Comparison of ENCODE assay signal across 8 cellular contexts in the genomic region with DNA sequence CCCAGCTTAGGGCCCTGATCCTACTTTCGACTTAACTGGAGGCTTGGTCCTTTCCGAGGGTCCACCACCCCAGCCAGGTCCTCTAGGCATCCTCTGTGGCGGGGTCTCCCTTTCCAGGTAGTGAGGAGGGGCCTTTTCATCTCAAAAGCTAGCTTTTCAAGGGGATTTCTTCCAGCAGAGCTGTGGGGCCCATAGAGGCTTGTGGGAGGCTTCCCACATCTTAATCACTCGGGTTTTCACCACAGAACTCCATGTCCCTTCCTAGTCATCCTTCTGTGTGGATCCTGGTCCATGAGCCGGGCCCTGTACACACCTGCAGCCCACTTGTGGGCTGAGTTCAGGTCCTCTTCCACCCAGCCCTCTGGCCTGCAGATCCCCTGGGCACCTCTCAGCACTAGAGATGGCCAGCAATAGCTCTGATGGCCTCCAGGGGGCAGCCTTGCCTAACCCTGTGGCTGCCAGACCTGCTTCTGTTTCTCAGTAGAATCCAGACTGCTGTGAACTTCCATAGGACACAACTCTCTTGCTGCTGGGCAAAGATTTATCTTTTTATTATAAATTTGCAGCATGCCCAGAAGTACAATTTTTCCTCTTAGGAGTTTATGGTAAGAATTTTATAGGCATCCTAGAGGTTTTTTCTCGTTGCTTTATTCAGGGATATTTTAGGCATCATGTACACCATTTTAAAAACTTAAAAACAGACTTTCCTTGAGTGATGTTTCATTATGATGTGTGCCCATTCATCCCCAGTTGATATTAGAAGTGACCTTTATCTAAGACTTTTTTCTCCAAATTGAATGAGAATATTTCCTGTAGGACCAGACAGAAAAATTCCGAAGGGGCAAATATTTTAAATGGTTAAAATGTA.
A peak's percentile ranks its signal among the peaks of the same experiment; 100 is the strongest.
DNase-seq lines count a peak whose midpoint lies in the region; ATAC-seq and TF ChIP-seq lines count a peak whose summit lies in the region.

No MANE protein-coding gene starts in this region.

- intact Hi-C loops in adrenal gland (cut with DNase I) = loop anchor here in 1 of 2 donors (10.0 kb wide), 1 partner anchor 293 kb away; no protein-coding TSS in a partner anchor
- intact Hi-C loops in left ventricle myocardium inferior (cut with micrococcal nuclease) = no loop called here
- intact Hi-C loops in gastrocnemius medialis (cut with DNase I; ENCODE audit: low total_unique reads) = loop anchor here (1.0 to 5.0 kb wide), 2 partner anchors 245 to 296 kb away; no protein-coding TSS in a partner anchor

- ATAC-seq in HG02588 (IDR thresholded peaks at IDR 0.05; ENCODE audit: unreplicated experiment) = peak; percentile 76
- ATAC-seq in gastrocnemius medialis = peak; percentile 78 to 94

- DNase-seq in NCI-H1048 (lab: John Stamatoyannopoulos, UW) (peak; percentile 22), SKM-1 treated with dmso at 0.1 percent for 144 hours (lab: John Stamatoyannopoulos, UW; ENCODE audit: unreplicated experiment) (peak; percentile 63), adrenal gland (peak; percentile 53 to 87 (median 68)), left ventricle myocardium inferior (peak; percentile 66), gastrocnemius medialis (peak; percentile 19 to 57), mesenteric fat pad (ENCODE audit: low spot score) (no peak)

- H3K4me3 ChIP-seq in GM12875 (ENCODE audit: low read depth, low read length) (no peak overlapping the region), adrenal gland (no peak overlapping the region), left ventricle myocardium inferior (no peak overlapping the region), gastrocnemius medialis (no peak overlapping the region)

- H3K27me3 ChIP-seq in adrenal gland (no peaks in the 10 kb centered on the region), left ventricle myocardium inferior (ENCODE audit: low read depth) (no peaks in the 10 kb centered on the region), gastrocnemius medialis (no peaks in the 10 kb centered on the region)

- H3K4me1 ChIP-seq in adrenal gland (replicated peaks in 1 of 2) (peaks cover 0 to 8% of the 10 kb centered on the region in 2 donors), left ventricle myocardium inferior (peaks cover 28% of the 10 kb centered on the region), gastrocnemius medialis (no peaks in the 10 kb centered on the region)

- H3K36me3 ChIP-seq in adrenal gland (replicated peaks in 1 of 2) (no peaks in the 10 kb centered on the region), left ventricle myocardium inferior (no peaks in the 10 kb centered on the region), gastrocnemius medialis (no peaks in the 10 kb centered on the region)

- H3K27ac ChIP-seq in adrenal gland (no peak overlapping the region), left ventricle myocardium inferior (replicated peaks) (no peak overlapping the region), gastrocnemius medialis (no peak overlapping the region)

- TF ChIP-seq CTCF in GM12875 (IDR thresholded peaks at IDR 0.05; ENCODE audit: borderline replicate concordance, insufficient read depth, low read depth, low read length) (peak; percentile 96), adrenal gland (IDR thresholded peaks at IDR 0.05) (peak; percentile 74 to 92 (median 86)), left ventricle myocardium inferior (IDR thresholded peaks at IDR 0.05; ENCODE audit: borderline replicate concordance) (peak; percentile 98), gastrocnemius medialis (IDR thresholded peaks at IDR 0.05 in 4 of 5, conservative IDR thresholded peaks at IDR 0.05 in 1 of 5) (peak; percentile 69 to 96 (median 79))

- H3K9me3 ChIP-seq in adrenal gland (replicated peaks in 1 of 3) (no peaks in the 10 kb centered on the region), left ventricle myocardium inferior (replicated peaks) (no peaks in the 10 kb centered on the region), gastrocnemius medialis (no peaks in the 10 kb centered on the region)

- TF ChIP-seq POLR2A in adrenal gland (IDR thresholded peaks at IDR 0.05) = no peak
- no peak for TF ChIP-seq POLR2A in gastrocnemius medialis (IDR thresholded peaks at IDR 0.05)

- WGBS in adrenal gland, 4 donors = 66 to 76% (median 71%) methylated on average over 5 to 7 of the region's 7 CpGs

- in situ Hi-C loops in gastrocnemius medialis (cut with MboI; ENCODE audit: low sequenced_read_pairs in 4 of 4) = loop anchor here (5.0 to 25.0 kb wide), 5 partner anchors 285 to 660 kb away; no protein-coding TSS in a partner anchor
